18 cellular contexts compared by ENCODE assay signal in genomic region chr18:48055351-48055750, GRCh38.
A peak's percentile ranks its signal among the peaks of the same experiment; 100 is the strongest.
DNase-seq lines count a peak whose midpoint lies in the region; TF ChIP-seq lines count a peak whose summit lies in the region.
"Had no signal": no experiment of that assay in that cellular context is flagged by ENCODE, and none has a peak within 500 bp of the region (broad histone marks: within the 10 kb centered on the region; RNA-seq: fewer than 3 reads in every experiment).

No MANE protein-coding gene starts in this region.

- no peak overlapping the region for H3K4ac ChIP-seq in H9 (ENCODE audit: low read depth, low read length)

- no peak overlapping the region for H4K5ac ChIP-seq in H9 (ENCODE audit: insufficient read length, low read depth, low read length)

- H3K79me2 ChIP-seq in H9 (ENCODE audit: insufficient read depth, low read length), result no peaks in the 10 kb centered on the region

- H2BK5ac ChIP-seq in H9 (ENCODE audit: insufficient read length, low read length), result no peak overlapping the region

- H4K20me1 ChIP-seq in H9 (ENCODE audit: control insufficient read depth, insufficient read depth, insufficient read length), result no peaks in the 10 kb centered on the region
- H4K20me1 ChIP-seq: BLaER1 had no signal

- H3K23ac ChIP-seq in H9 (ENCODE audit: insufficient read length, low read depth, low read length), result no peak overlapping the region

- TF ChIP-seq CTCF in H9 (conservative IDR thresholded peaks at IDR 0.05) (no peak), nephron (IDR thresholded peaks at IDR 0.05; ENCODE audit: unreplicated experiment in 3 of 3) (no peak), spleen (IDR thresholded peaks at IDR 0.05 in 8 of 11, conservative IDR thresholded peaks at IDR 0.05 in 3 of 11) (no peak)

- WGBS in H9 (ENCODE audit: extremely low coverage, insufficient read length, low lambda C conversion rate), result no CpG with 5 or more reads among the region's 6 CpGs
- WGBS in spleen, 5 donors, result 84 to 93% (median 87%) methylated on average over 5 to 6 of the region's 6 CpGs

- H2BK15ac ChIP-seq in H9 (ENCODE audit: low read depth, low read length), result no peak overlapping the region

- no peak overlapping the region for H2AK5ac ChIP-seq in H9 (ENCODE audit: insufficient read length, low read length)

- H3K4me2 ChIP-seq in H9 (ENCODE audit: insufficient read depth, insufficient read length, low read length), result no peak overlapping the region
- H3K4me2 ChIP-seq: BLaER1, GM23338 had no signal

- no peak overlapping the region for H3T11ph ChIP-seq in H9 (ENCODE audit: low read length)

- no peak overlapping the region for H3K9ac ChIP-seq in H9 (ENCODE audit: extremely low read depth, insufficient read length, low read length)
- H3K9ac ChIP-seq: BLaER1 had no signal

- no peak overlapping the region for H2BK120ac ChIP-seq in H9 (ENCODE audit: low read depth, low read length, poor library complexity, severe bottlenecking)

- no peak overlapping the region for H3K4me3 ChIP-seq in spleen
- H3K4me3 ChIP-seq in CD8-positive, alpha-beta memory T cell (ENCODE audit: low read length), result no peak overlapping the region
- H3K4me3 ChIP-seq: BLaER1, GM23338, HAP-1 had no signal

- no peak overlapping the region for H3K56ac ChIP-seq in H9 (ENCODE audit: insufficient read length, low read depth, low read length)

- H3K36me3 Mint-ChIP-seq in H9 (ENCODE audit: insufficient read depth in 1 of 3, low read depth in 3 of 3), result no peaks in the 10 kb centered on the region
- H3K36me3 Mint-ChIP-seq in nephron (ENCODE audit: low read depth), result no peaks in the 10 kb centered on the region
- H3K36me3 Mint-ChIP-seq in CD8-positive, alpha-beta memory T cell, result no peaks in the 10 kb centered on the region
- H3K36me3 Mint-ChIP-seq: CD4-positive, CD25-positive, alpha-beta regulatory T cell; CD8-positive, alpha-beta T cell had no signal

- CTCF ChIA-PET in CD8-positive, alpha-beta memory T cell (lab: Charles Lee), result no interaction called here

- no peak overlapping the region for H4K91ac ChIP-seq in H9 (ENCODE audit: insufficient read length, low read depth, low read length)

- H3K23me2 ChIP-seq in H9 (ENCODE audit: insufficient read length, low read depth, low read length, poor library complexity, severe bottlenecking), result no peaks in the 10 kb centered on the region

- no peak overlapping the region for H2AFZ ChIP-seq in H9 (ENCODE audit: low read length)
- H2AFZ ChIP-seq: GM23338 had no signal

- H3K27me3 Mint-ChIP-seq in H9 (ENCODE audit: low read depth) (peaks cover 12% of the 10 kb centered on the region), nephron (ENCODE audit: low read depth) (peaks cover 13% of the 10 kb centered on the region)
- H3K27me3 Mint-ChIP-seq in CD8-positive, alpha-beta memory T cell, result peaks cover 25 to 75% of the 10 kb centered on the region in 2 donors

- DNase-seq in H9 (no peak), spleen (peak; percentile 37), NCI-H526 treated with DMSO at 0.1 percent for 48 hours (lab: John Stamatoyannopoulos, UW) (no peak), DMS53 (lab: John Stamatoyannopoulos, UW) (no peak)
- DNase-seq in CD8-positive, alpha-beta memory T cell, result no peak
- DNase-seq: CD4-positive, CD25-positive, alpha-beta regulatory T cell; CD8-positive, alpha-beta T cell; DMS 273 treated with DMSO at 0.1 percent for 48 hours; DMS79 treated with DMSO at 0.1 percent for 48 hours; GF-D8; HFFc6 had no signal

- H3K9me3 ChIP-seq in H9 (ENCODE audit: control insufficient read depth, low read depth, low read length) (no peaks in the 10 kb centered on the region), spleen (peaks cover 0 to 5% (median 0%) of the 10 kb centered on the region in 8 donors)
- no peaks in the 10 kb centered on the region for H3K9me3 ChIP-seq in CD8-positive, alpha-beta memory T cell (ENCODE audit: low read length)
- H3K9me3 ChIP-seq: BLaER1, HAP-1 had no signal

- no peak for TF ChIP-seq POLR2A in spleen (IDR thresholded peaks at IDR 0.05)

- POLR2A ChIA-PET in CD8-positive, alpha-beta memory T cell (lab: Charles Lee), result no interaction called here

- no peaks in the 10 kb centered on the region; a peak in 1 of 5 replicates for H3K9me3 Mint-ChIP-seq in H9
- no peaks in the 10 kb centered on the region for H3K9me3 Mint-ChIP-seq in nephron
- H3K9me3 Mint-ChIP-seq in CD8-positive, alpha-beta memory T cell, result peaks cover 0 to 1% (median 0%) of the 10 kb centered on the region in 5 donors
- H3K9me3 Mint-ChIP-seq: GM23338, HFFc6 had no signal

- no peaks in the 10 kb centered on the region for H3K36me3 ChIP-seq in spleen
- H3K36me3 ChIP-seq in CD8-positive, alpha-beta memory T cell (ENCODE audit: insufficient read depth, low read length), result no peaks in the 10 kb centered on the region
- H3K36me3 ChIP-seq: BLaER1, HAP-1 had no signal

- H2BK20ac ChIP-seq in H9 (ENCODE audit: low read depth, low read length, poor library complexity, severe bottlenecking), result no peak overlapping the region

- H3K4me1 ChIP-seq in H9 (ENCODE audit: insufficient read depth, low read length) (no peaks in the 10 kb centered on the region; the same call in 1 of the 2 replicates), spleen (peaks cover 0 to 43% (median 8%) of the 10 kb centered on the region in 6 donors)
- no peaks in the 10 kb centered on the region for H3K4me1 ChIP-seq in CD8-positive, alpha-beta memory T cell (ENCODE audit: insufficient read depth, low read length)
- H3K4me1 ChIP-seq: BLaER1, HAP-1 had no signal

- H2BK12ac ChIP-seq in H9 (ENCODE audit: insufficient read length, low read depth, low read length), result no peak overlapping the region

- H3K27ac Mint-ChIP-seq in H9, result no peak overlapping the region; a peak in 1 of 7 replicates
- peak overlapping the region; percentile 33 to 79 (median 75) for H3K27ac Mint-ChIP-seq in nephron
- H3K27ac Mint-ChIP-seq in CD8-positive, alpha-beta memory T cell, result no peak overlapping the region
- H3K27ac Mint-ChIP-seq: B cell; CD4-positive, CD25-positive, alpha-beta regulatory T cell; CD8-positive, alpha-beta T cell; GM23338; HFFc6 had no signal

- intact Hi-C loops in spleen (cut with DNase I; ENCODE audit: low total_unique reads), result no loop called here

- H3K4me1 Mint-ChIP-seq in H9, result peaks cover 26 to 32% of the 10 kb centered on the region in 2 experiments
- peaks cover 72% of the 10 kb centered on the region for H3K4me1 Mint-ChIP-seq in nephron
- H3K4me1 Mint-ChIP-seq in CD8-positive, alpha-beta memory T cell, result no peaks in the 10 kb centered on the region
- H3K4me1 Mint-ChIP-seq: B cell; CD4-positive, CD25-positive, alpha-beta regulatory T cell had no signal

- H3K27me3 ChIP-seq in H9 (ENCODE audit: insufficient read depth, low read length) (no peaks in the 10 kb centered on the region), spleen (replicated peaks in 1 of 7) (peaks cover 0 to 54% (median 0%) of the 10 kb centered on the region in 7 donors)
- no peaks in the 10 kb centered on the region for H3K27me3 ChIP-seq in CD8-positive, alpha-beta memory T cell (ENCODE audit: insufficient read depth, low read length, poor library complexity, severe bottlenecking)
- H3K27me3 ChIP-seq: BLaER1 had no signal

- H4K8ac ChIP-seq in H9 (replicated peaks; ENCODE audit: insufficient read length, low read depth, low read length), result no peak overlapping the region

- peak overlapping the region; percentile 23; the same call in 1 of the 2 replicates for H3K14ac ChIP-seq in H9 (ENCODE audit: insufficient read depth, low read length)

- no peak overlapping the region for H3K18ac ChIP-seq in H9 (ENCODE audit: insufficient read length, low read depth, low read length)

- H3K27ac ChIP-seq in H9 (ENCODE audit: insufficient read length, low read depth, low read length) (no peak overlapping the region), spleen (no peak overlapping the region)
- no peak overlapping the region for H3K27ac ChIP-seq in CD8-positive, alpha-beta memory T cell (ENCODE audit: low read depth, low read length)
- H3K27ac ChIP-seq: 22Rv1, BLaER1, C4-2B had no signal

- H3K4me3 Mint-ChIP-seq in H9 (no peak overlapping the region), nephron (no peak overlapping the region)
- H3K4me3 Mint-ChIP-seq in CD8-positive, alpha-beta memory T cell, result no peak overlapping the region
- H3K4me3 Mint-ChIP-seq: B cell; CD4-positive, CD25-positive, alpha-beta regulatory T cell; CD8-positive, alpha-beta T cell; GM23338; HFFc6 had no signal

- H3K79me1 ChIP-seq in H9 (ENCODE audit: insufficient read depth, low read depth, low read length, poor library complexity, severe bottlenecking), result no peaks in the 10 kb centered on the region

Comparison
In these comparisons a context has a peak if more than half of its experiments do, and no peak if none do; other contexts are left out.
1. H3K27ac Mint-ChIP-seq: peak in nephron (3 of 3); none in H9 (0 of 3) and CD8-positive, alpha-beta memory T cell (0 of 8).